ENCODE assay signal across 8 cellular contexts in genomic region chr1:205680073-205680851, GRCh38. TPM values are rescaled to one million over a fixed set of nuclear protein-coding genes. Genes with fewer than 3 reads are reported as not detected.
DNase-seq lines count a peak whose midpoint lies in the region; ATAC-seq and TF ChIP-seq lines count a peak whose summit lies in the region.

Gene SLC45A3, minus strand, starts transcription at chr1:205680509. Its CDS starts 15,853 bp downstream, at chr1:205664656.

- H3K4me1 ChIP-seq in DOHH2 (ENCODE audit: control insufficient read depth, low read length) (peaks cover 10% of the 10 kb centered on the region), HUES48 (ENCODE audit: control insufficient read depth, insufficient read depth, low read length) (peaks cover 20% of the 10 kb centered on the region)

- H3K4me2 ChIP-seq in DOHH2 (ENCODE audit: low read length): peak within 1 kb of the TSS; percentile 88

- DNase-seq in WERI-Rb-1: peak; percentile 95
- DNase-seq in dorsolateral prefrontal cortex: peak in 4 of 10 donors; percentile 48 to 66 (median 58)
- DNase-seq in memory B cell (ENCODE audit: low spot score in 2 of 2): peak in 1 of 2 donors; percentile 54
- peak; percentile 15 to 17 for DNase-seq in stimulated activated CD8-positive, alpha-beta memory T cell treated with anti-CD3 and anti-CD28 coated beads, Interleukin-4, amount 100 ng/mL, for 4 hours (ENCODE audit: low read depth in 2 of 2, low spot score in 1 of 2)

- H3K9me3 Mint-ChIP-seq in memory B cell: no peaks in the 10 kb centered on the region

- no peaks in the 10 kb centered on the region for H3K27me3 Mint-ChIP-seq in memory B cell

- peak within 1 kb of the TSS; percentile 78 for H3K27ac Mint-ChIP-seq in memory B cell

- H3K4me1 Mint-ChIP-seq in memory B cell: peaks cover 32% of the 10 kb centered on the region

- H3K27ac ChIP-seq in DOHH2 (ENCODE audit: low read depth, low read length) (no peak within 1 kb of the TSS), HUES48 (ENCODE audit: low read depth, low read length) (peak within 1 kb of the TSS; percentile 42), WERI-Rb-1 (peak within 1 kb of the TSS; percentile 61), dorsolateral prefrontal cortex (peak within 1 kb of the TSS; percentile 40 to 100 (median 97))

- 0 out of 2 replicates have a peak, but pooled peaks cover 3% of the 10 kb centered on the region for H3F3A ChIP-seq in DOHH2 (ENCODE audit: control insufficient read depth, insufficient read depth)

- H3K36me3 ChIP-seq in DOHH2 (ENCODE audit: control insufficient read depth, low read length): no peaks in the 10 kb centered on the region
- no peaks in the 10 kb centered on the region for H3K36me3 ChIP-seq in HUES48 (ENCODE audit: control insufficient read depth, insufficient read depth, low read length)
- H3K36me3 ChIP-seq in WERI-Rb-1: no peaks in the 10 kb centered on the region

- H3K9me2 ChIP-seq in DOHH2 (replicated peaks; ENCODE audit: control insufficient read depth, low read length): no peaks in the 10 kb centered on the region

- H3K27me3 ChIP-seq in DOHH2 (ENCODE audit: control insufficient read depth, low read length) (peaks cover 21% of the 10 kb centered on the region), HUES48 (ENCODE audit: control insufficient read depth, insufficient read depth, low read length) (peaks cover 13% of the 10 kb centered on the region), WERI-Rb-1 (ENCODE audit: insufficient read depth, low read depth, severe bottlenecking) (no peaks in the 10 kb centered on the region), dorsolateral prefrontal cortex (no peaks in the 10 kb centered on the region)

- peak; percentile 68 for ATAC-seq in memory B cell (ENCODE audit: low read depth)
- ATAC-seq in HG02973 (IDR thresholded peaks at IDR 0.05; ENCODE audit: unreplicated experiment): no peak
- ATAC-seq in HG03280 (IDR thresholded peaks at IDR 0.05; ENCODE audit: unreplicated experiment): no peak

- intact Hi-C loops in dorsolateral prefrontal cortex (cut with DNase I): no loop called here

- H3K79me2 ChIP-seq in DOHH2 (ENCODE audit: control insufficient read depth, low read length): no peaks in the 10 kb centered on the region

- H3K9me3 ChIP-seq in DOHH2 (ENCODE audit: control insufficient read depth, insufficient read depth, low read length) (no peaks in the 10 kb centered on the region), HUES48 (ENCODE audit: control insufficient read depth, insufficient read depth, low read length) (no peaks in the 10 kb centered on the region), WERI-Rb-1 (ENCODE audit: severe bottlenecking) (no peaks in the 10 kb centered on the region)

- no peaks in the 10 kb centered on the region for H3K36me3 Mint-ChIP-seq in memory B cell

- H3K9ac ChIP-seq in HUES48 (ENCODE audit: low read depth, low read length): peak within 1 kb of the TSS; percentile 53; the same call in 1 of the 2 replicates

- H4K20me1 ChIP-seq in DOHH2 (ENCODE audit: control insufficient read depth, insufficient read depth, low read depth, low read length): no peaks in the 10 kb centered on the region

- H3K4me3 ChIP-seq in DOHH2 (ENCODE audit: low read length): peak within 1 kb of the TSS; percentile 77
- peak within 1 kb of the TSS; percentile 84 for H3K4me3 ChIP-seq in HUES48 (ENCODE audit: low read depth, low read length)
- peak within 1 kb of the TSS; percentile 74 for H3K4me3 ChIP-seq in WERI-Rb-1 (ENCODE audit: low read depth, low read length)
- H3K4me3 ChIP-seq in dorsolateral prefrontal cortex: peak within 1 kb of the TSS; percentile 49 to 86 (median 74)

- H3K4me3 Mint-ChIP-seq in memory B cell: peak within 1 kb of the TSS; percentile 87

- TF ChIP-seq CTCF in DOHH2 (IDR thresholded peaks at IDR 0.05; ENCODE audit: low read depth, low read length, poor library complexity, severe bottlenecking) (no peak), WERI-Rb-1 (IDR thresholded peaks at IDR 0.05; ENCODE audit: low read depth, low read length) (no peak), dorsolateral prefrontal cortex (IDR thresholded peaks at IDR 0.05 in 54 of 56, conservative IDR thresholded peaks at IDR 0.05 in 2 of 56; ENCODE audit: low read depth in 1 of 56, partially characterized antibody in 56 of 56) (peak in 7 of 56 donors; percentile 3 to 28 (median 16))

RNA-seq across cellular contexts. Expression of gene SLC45A3, which starts in this region (rescaled TPM):
- total RNA-seq in dorsolateral prefrontal cortex: 10 to 100 TPM in 88 of 120 experiments, 1 to 10 TPM in 32; 2.2 to 82.8 (median 15.0) TPM
